In genomic region chr4:46839128-46839527, GRCh38 we compare ENCODE assay signal across 18 cellular contexts.
DNase-seq lines count a peak whose midpoint lies in the region; ATAC-seq and TF ChIP-seq lines count a peak whose summit lies in the region.
"Had no signal": no experiment of that assay in that cellular context is flagged by ENCODE, and none has a peak within 500 bp of the region (broad histone marks: within the 10 kb centered on the region; RNA-seq: fewer than 3 reads in every experiment).

No MANE protein-coding gene starts in this region.

- H3K56ac ChIP-seq in H9 (ENCODE audit: insufficient read length, low read depth, low read length) = no peak overlapping the region

- no peaks in the 10 kb centered on the region for H3K79me1 ChIP-seq in H9 (ENCODE audit: insufficient read depth, low read depth, low read length, poor library complexity, severe bottlenecking)

- no peak overlapping the region for H3K27ac ChIP-seq in H9 (ENCODE audit: insufficient read length, low read depth, low read length)
- peak overlapping the region; percentile 38 for H3K27ac ChIP-seq in caudate nucleus (ENCODE audit: low read depth, low read length)
- H3K27ac ChIP-seq: ovary had no signal

- no peaks in the 10 kb centered on the region for H3K27me3 ChIP-seq in H9 (ENCODE audit: insufficient read depth, low read length)
- H3K27me3 ChIP-seq: ovary had no signal

- H3K4me1 Mint-ChIP-seq in H9 = peaks cover 5% of the 10 kb centered on the region in 2 experiments; a peak in 3 of 4 replicates
- H3K4me1 Mint-ChIP-seq: activated B cell treated with CpG ODN at 0.5 μM for 24 hours had no signal

- H3K27me3 Mint-ChIP-seq in H9 (ENCODE audit: low read depth) = no peaks in the 10 kb centered on the region
- H3K27me3 Mint-ChIP-seq: activated B cell treated with CpG ODN at 0.5 μM for 24 hours had no signal

- DNase-seq in DMS53 (lab: John Stamatoyannopoulos, UW) (peak; percentile 62), H9 (peak; percentile 27), caudate nucleus (lab: John Stamatoyannopoulos, UW) (peak in 17 of 61 donors; percentile 0 to 42 (median 6)), midbrain (lab: John Stamatoyannopoulos, UW) (peak; percentile 26), NCI-H69 (lab: John Stamatoyannopoulos, UW) (no peak), foreskin fibroblast (no peak)
- DNase-seq: activated B cell treated with CpG ODN at 0.5 μM for 24 hours; activated naive CD4-positive, alpha-beta T cell; AML-193; DND-41; effector CD8-positive, alpha-beta T cell; KBM-7; NCI-H1436; NCI-H524 treated with DMSO at 0.1 percent for 48 hours; ovary; T-helper 1 cell had no signal

- H3K9me3 ChIP-seq in H9 (ENCODE audit: control insufficient read depth, low read depth, low read length) = no peaks in the 10 kb centered on the region
- H3K9me3 ChIP-seq: ovary had no signal

- no peak overlapping the region for H4K8ac ChIP-seq in H9 (replicated peaks; ENCODE audit: insufficient read length, low read depth, low read length)

- ATAC-seq in GM21381 (IDR thresholded peaks at IDR 0.05; ENCODE audit: unreplicated experiment) (no peak), GM21825 (IDR thresholded peaks at IDR 0.05; ENCODE audit: unreplicated experiment) (no peak)

- no peaks in the 10 kb centered on the region for H3K4me1 ChIP-seq in H9 (ENCODE audit: insufficient read depth, low read length)

- no peak overlapping the region for H3T11ph ChIP-seq in H9 (ENCODE audit: low read length)

- no peak overlapping the region for H3K23ac ChIP-seq in H9 (ENCODE audit: insufficient read length, low read depth, low read length)

- no peak overlapping the region for H2BK120ac ChIP-seq in H9 (ENCODE audit: low read depth, low read length, poor library complexity, severe bottlenecking)

- no peak overlapping the region for H4K5ac ChIP-seq in H9 (ENCODE audit: insufficient read length, low read depth, low read length)

- no peak overlapping the region for H3K18ac ChIP-seq in H9 (ENCODE audit: insufficient read length, low read depth, low read length)

- no peaks in the 10 kb centered on the region for H4K20me1 ChIP-seq in H9 (ENCODE audit: control insufficient read depth, insufficient read depth, insufficient read length)

- H2BK5ac ChIP-seq in H9 (ENCODE audit: insufficient read length, low read length) = no peak overlapping the region

- H3K23me2 ChIP-seq in H9 (ENCODE audit: insufficient read length, low read depth, low read length, poor library complexity, severe bottlenecking) = no peaks in the 10 kb centered on the region

- H3K4me2 ChIP-seq in H9 (ENCODE audit: insufficient read depth, insufficient read length, low read length) = no peak overlapping the region

- peak overlapping the region; percentile 5 to 85 (median 11); a peak in 5 of 7 replicates for H3K27ac Mint-ChIP-seq in H9
- H3K27ac Mint-ChIP-seq: activated B cell treated with CpG ODN at 0.5 μM for 24 hours had no signal

- H3K79me2 ChIP-seq in H9 (ENCODE audit: insufficient read depth, low read length) = no peaks in the 10 kb centered on the region

- no peaks in the 10 kb centered on the region for H3K9me3 Mint-ChIP-seq in H9
- H3K9me3 Mint-ChIP-seq: activated B cell treated with CpG ODN at 0.5 μM for 24 hours had no signal

- no peak overlapping the region for H3K4me3 ChIP-seq in foreskin fibroblast (ENCODE audit: low read depth in 1 of 2, low read length in 2 of 2)
- H3K4me3 ChIP-seq: ovary had no signal

- no peak overlapping the region for H4K91ac ChIP-seq in H9 (ENCODE audit: insufficient read length, low read depth, low read length)

- H3K4me3 Mint-ChIP-seq in H9 = no peak overlapping the region
- H3K4me3 Mint-ChIP-seq: activated B cell treated with CpG ODN at 0.5 μM for 24 hours had no signal

- H3K4ac ChIP-seq in H9 (ENCODE audit: low read depth, low read length) = no peak overlapping the region

- H2BK20ac ChIP-seq in H9 (ENCODE audit: low read depth, low read length, poor library complexity, severe bottlenecking) = no peak overlapping the region

- H3K9ac ChIP-seq in H9 (ENCODE audit: extremely low read depth, insufficient read length, low read length) = no peak overlapping the region

- H3K14ac ChIP-seq in H9 (ENCODE audit: insufficient read depth, low read length) = no peak overlapping the region

- H2AFZ ChIP-seq in H9 (ENCODE audit: low read length) = no peak overlapping the region

- TF ChIP-seq CTCF in H9 (conservative IDR thresholded peaks at IDR 0.05) (no peak), foreskin fibroblast (IDR thresholded peaks at IDR 0.05; ENCODE audit: low read depth, low read length) (no peak)

- no peak overlapping the region for H2AK5ac ChIP-seq in H9 (ENCODE audit: insufficient read length, low read length)

- H2BK12ac ChIP-seq in H9 (ENCODE audit: insufficient read length, low read depth, low read length) = no peak overlapping the region

- H2BK15ac ChIP-seq in H9 (ENCODE audit: low read depth, low read length) = no peak overlapping the region

- WGBS in H9 (ENCODE audit: extremely low coverage, insufficient read length, low lambda C conversion rate) = no CpG with 5 or more reads among the region's 1 CpG

- no peaks in the 10 kb centered on the region for H3K36me3 Mint-ChIP-seq in H9 (ENCODE audit: insufficient read depth in 1 of 3, low read depth in 3 of 3)

Comparison
In these comparisons a context has a peak if more than half of its experiments do, and no peak if none do; other contexts are left out.
1. DNase-seq: peak in DMS53 (single experiment), H9 (single experiment) and midbrain (single experiment); none in NCI-H69 (single experiment) and foreskin fibroblast (0 of 2).